11 cellular contexts compared by ENCODE assay signal in the genomic region with DNA sequence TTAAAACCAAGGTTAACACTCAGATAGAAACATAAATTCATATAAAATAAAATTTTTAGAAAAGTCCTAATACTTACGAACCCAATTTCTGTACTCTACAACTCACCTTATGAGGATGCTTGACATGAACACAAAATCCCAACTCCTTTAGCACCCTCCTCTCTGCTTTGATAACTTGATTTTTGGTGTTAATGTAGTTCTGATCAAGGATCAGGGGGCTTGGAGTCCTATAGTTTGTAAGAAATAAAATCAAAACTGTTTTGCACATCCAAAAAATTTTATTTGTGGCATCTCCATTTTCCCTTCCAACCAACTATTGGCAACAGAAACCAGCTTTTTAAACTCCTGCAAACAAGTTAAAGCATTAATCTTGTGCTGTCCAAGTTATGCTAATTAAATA.
"Had no signal": no experiment of that assay in that cellular context is flagged by ENCODE, and none has a peak within 500 bp of the region (broad histone marks: within the 10 kb centered on the region; RNA-seq: fewer than 3 reads in every experiment).

No MANE protein-coding gene starts in this region.

- H3K27me3 ChIP-seq: breast epithelium, tibial nerve had no signal

- ATAC-seq: T-cell had no signal

- H3K27ac Mint-ChIP-seq: mesothelial cell of epicardium, T-cell had no signal

- H3K4me3 ChIP-seq: breast epithelium, tibial nerve had no signal

- H3K9me3 Mint-ChIP-seq: mesothelial cell of epicardium, T-cell had no signal

- DNase-seq: activated CD4-positive, alpha-beta T cell treated with anti-CD3 and anti-CD28 coated beads for 4 hours; activated naive CD4-positive, alpha-beta T cell; aorta; dermis blood vessel endothelial cell; hippocampal formation; kidney glomerular epithelial cell; T-cell had no signal

- H3K9me3 ChIP-seq: breast epithelium, tibial nerve had no signal

- H3K27me3 Mint-ChIP-seq: T-cell had no signal

- H3K4me3 Mint-ChIP-seq: mesothelial cell of epicardium had no signal

- H3K27ac ChIP-seq: VCaP had no signal
